In the genomic region with DNA sequence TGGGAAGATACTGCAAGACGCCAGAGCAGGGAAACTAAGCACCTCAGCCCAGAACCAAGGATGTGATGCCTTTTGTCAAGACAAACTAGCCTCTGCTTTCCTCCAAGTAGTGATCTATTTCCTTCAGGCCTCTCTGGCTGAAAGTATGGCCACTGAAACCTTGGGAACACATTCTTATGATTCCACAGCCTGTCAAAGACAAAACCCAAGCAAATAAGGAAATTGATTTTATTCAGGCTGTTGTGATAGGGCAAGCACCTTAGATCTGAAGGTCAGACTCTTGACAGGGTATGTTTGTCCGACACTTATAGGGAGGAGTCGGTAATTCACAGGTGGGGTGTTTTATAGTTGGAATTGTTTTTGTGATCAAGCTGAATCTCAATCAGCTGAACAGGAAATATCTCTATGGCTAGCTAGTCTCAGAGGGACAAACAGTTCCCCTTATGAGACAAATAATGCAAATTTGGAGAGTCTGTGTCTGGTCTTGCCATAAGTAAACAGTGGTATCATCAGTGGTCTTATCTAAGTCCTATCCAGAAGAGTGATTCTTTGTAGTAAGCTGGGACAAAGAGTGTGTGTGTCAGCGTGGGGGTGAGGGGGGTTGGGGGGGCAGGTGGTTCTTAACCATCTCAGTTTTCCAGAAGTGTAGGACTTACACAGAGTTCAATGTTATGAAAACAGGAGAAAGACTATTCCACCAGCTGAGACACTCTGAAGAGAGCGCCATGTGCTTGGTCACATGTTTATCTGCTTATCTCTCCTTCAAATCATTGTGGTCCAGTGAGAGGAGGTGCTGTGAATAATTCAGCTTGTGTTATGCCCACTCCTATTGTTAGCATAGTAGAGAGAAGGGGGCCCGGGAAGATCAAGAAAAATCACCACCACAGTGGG, we compare ENCODE assay signal across 1 cellular context.
TF ChIP-seq lines count a peak whose summit lies in the region.

No MANE protein-coding gene starts in this region.

TF ChIP-seq in K562, 482 proteins besides CTCF, POLR2A, EP300 and RAD21 (continued from another document and continues in another):
- TF ChIP-seq, protein P1, sequence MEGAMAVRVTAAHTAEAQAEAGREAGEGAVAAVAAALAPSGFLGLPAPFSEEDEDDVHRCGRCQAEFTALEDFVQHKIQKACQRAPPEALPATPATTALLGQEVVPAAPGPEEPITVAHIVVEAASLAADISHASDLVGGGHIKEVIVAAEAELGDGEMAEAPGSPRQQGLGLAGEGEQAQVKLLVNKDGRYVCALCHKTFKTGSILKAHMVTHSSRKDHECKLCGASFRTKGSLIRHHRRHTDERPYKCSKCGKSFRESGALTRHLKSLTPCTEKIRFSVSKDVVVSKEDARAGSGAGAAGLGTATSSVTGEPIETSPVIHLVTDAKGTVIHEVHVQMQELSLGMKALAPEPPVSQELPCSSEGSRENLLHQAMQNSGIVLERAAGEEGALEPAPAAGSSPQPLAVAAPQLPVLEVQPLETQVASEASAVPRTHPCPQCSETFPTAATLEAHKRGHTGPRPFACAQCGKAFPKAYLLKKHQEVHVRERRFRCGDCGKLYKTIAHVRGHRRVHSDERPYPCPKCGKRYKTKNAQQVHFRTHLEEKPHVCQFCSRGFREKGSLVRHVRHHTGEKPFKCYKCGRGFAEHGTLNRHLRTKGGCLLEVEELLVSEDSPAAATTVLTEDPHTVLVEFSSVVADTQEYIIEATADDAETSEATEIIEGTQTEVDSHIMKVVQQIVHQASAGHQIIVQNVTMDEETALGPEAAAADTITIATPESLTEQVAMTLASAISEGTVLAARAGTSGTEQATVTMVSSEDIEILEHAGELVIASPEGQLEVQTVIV (CRISPR knock-in tag; IDR thresholded peaks at IDR 0.05; ENCODE audit: borderline replicate concordance): no peak
- TF ChIP-seq KLF13 (tag; IDR thresholded peaks at IDR 0.05; ENCODE audit: borderline replicate concordance, low read depth) (no peak), EZH2 (IDR thresholded peaks at IDR 0.05; ENCODE audit: borderline replicate concordance, low read depth, low read length) (no peak), CBFA2T3 (IDR thresholded peaks at IDR 0.05) (no peak), ZNF174 (CRISPR knock-in tag; IDR thresholded peaks at IDR 0.05) (no peak), ZNF445 (CRISPR knock-in tag; IDR thresholded peaks at IDR 0.05; ENCODE audit: low read depth) (no peak), KDM2B (CRISPR knock-in tag; IDR thresholded peaks at IDR 0.05) (no peak), NR2C2 (CRISPR knock-in tag; IDR thresholded peaks at IDR 0.05) (no peak), NR2C2 (tag; IDR thresholded peaks at IDR 0.05) (no peak), CBX3 (IDR thresholded peaks at IDR 0.05; ENCODE audit: borderline replicate concordance in 1 of 2, low read length in 2 of 2) (no peak), ZBTB11 (CRISPR knock-in tag; IDR thresholded peaks at IDR 0.05) (no peak), RCOR1 (IDR thresholded peaks at IDR 0.05; ENCODE audit: borderline replicate concordance in 1 of 2, low read depth in 2 of 2, low read length in 2 of 2) (no peak), ZNF57 (CRISPR knock-in tag; IDR thresholded peaks at IDR 0.05) (no peak), SIN3A (IDR thresholded peaks at IDR 0.05; ENCODE audit: borderline replicate concordance in 2 of 2, control insufficient read depth in 1 of 2, low read depth in 2 of 2, low read length in 2 of 2) (no peak), RFX1 (IDR thresholded peaks at IDR 0.05) (no peak), ZFP91 (CRISPR knock-in tag; IDR thresholded peaks at IDR 0.05) (no peak), U2AF1 (optimal IDR thresholded peaks at IDR 0.05; ENCODE audit: low read depth, low read length) (no peak), SRF (CRISPR knock-in tag; IDR thresholded peaks at IDR 0.05) (no peak), ZSCAN29 (IDR thresholded peaks at IDR 0.05) (no peak), ZNF609 (CRISPR knock-in tag; IDR thresholded peaks at IDR 0.05; ENCODE audit: borderline replicate concordance) (no peak), RBM34 (IDR thresholded peaks at IDR 0.05; ENCODE audit: borderline replicate concordance, insufficient read depth, low read length) (no peak), NR2F6 (CRISPR knock-in tag; IDR thresholded peaks at IDR 0.05) (no peak), ZNF23 (CRISPR knock-in tag; IDR thresholded peaks at IDR 0.05) (no peak), C11orf30 (IDR thresholded peaks at IDR 0.05; ENCODE audit: low read depth) (no peak), SMAD4 (CRISPR knock-in tag; conservative IDR thresholded peaks at IDR 0.05) (0 out of 2 replicates have a peak, but pooled peaks have one; percentile 53)
- TF ChIP-seq, protein P2, sequence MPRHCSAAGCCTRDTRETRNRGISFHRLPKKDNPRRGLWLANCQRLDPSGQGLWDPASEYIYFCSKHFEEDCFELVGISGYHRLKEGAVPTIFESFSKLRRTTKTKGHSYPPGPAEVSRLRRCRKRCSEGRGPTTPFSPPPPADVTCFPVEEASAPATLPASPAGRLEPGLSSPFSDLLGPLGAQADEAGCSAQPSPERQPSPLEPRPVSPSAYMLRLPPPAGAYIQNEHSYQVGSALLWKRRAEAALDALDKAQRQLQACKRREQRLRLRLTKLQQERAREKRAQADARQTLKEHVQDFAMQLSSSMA (CRISPR knock-in tag; IDR thresholded peaks at IDR 0.05): no peak
